In genomic region chr15:72220678-72221077, GRCh38 we compare ENCODE assay signal across 1 cellular context.
TF ChIP-seq lines count a peak whose summit lies in the region.

No MANE protein-coding gene starts in this region.

TF ChIP-seq in H1, 55 proteins besides CTCF, POLR2A, EP300 and RAD21:
- peak; percentile 53; the same call in 1 of the 2 replicates for TF ChIP-seq POLR2AphosphoS5 (IDR thresholded peaks at IDR 0.05; ENCODE audit: low read depth, low read length)
- TF ChIP-seq ZNF274 (IDR thresholded peaks at IDR 0.05; ENCODE audit: borderline replicate concordance, extremely low read depth, low read length), result no peak
